In genomic region chr15:41932939-41933725, GRCh38 we compare ENCODE assay signal across 9 cellular contexts. TPM values are rescaled to one million over a fixed set of nuclear protein-coding genes. Genes with fewer than 3 reads are reported as not detected.
DNase-seq lines count a peak whose midpoint lies in the region; ATAC-seq and TF ChIP-seq lines count a peak whose summit lies in the region.
"Had no signal": no experiment of that assay in that cellular context is flagged by ENCODE, and none has a peak within 500 bp of the region (broad histone marks: within the 10 kb centered on the region; RNA-seq: fewer than 3 reads in every experiment).

No MANE protein-coding gene starts in this region.

- DNase-seq in activated CD4-positive, alpha-beta T cell treated with anti-CD3 and anti-CD28 coated beads, Interleukin-2, amount 10 ng/mL, durations not matched to agents 7 days and 5 days: no peak
- no peak for DNase-seq in activated CD4-positive, alpha-beta T cell treated with anti-CD3 and anti-CD28 coated beads for 4 hours
- no peak for DNase-seq in T-helper 17 cell
- no peak for DNase-seq in foreskin keratinocyte
- DNase-seq in stimulated activated effector memory CD8-positive, alpha-beta T cell treated with anti-CD3 and anti-CD28 coated beads, Interleukin-12 subunit alpha, Interleukin-12 subunit beta, amount 100 ng/mL, for 72 hours (ENCODE audit: low spot score in 2 of 2): no peak
- DNase-seq in spleen: no peak
- no peak for DNase-seq in OCI-M1 (lab: John Stamatoyannopoulos, UW)
- no peak for DNase-seq in SHP77 treated with DMSO at 0.1 percent for 48 hours (lab: John Stamatoyannopoulos, UW)
- DNase-seq: T-helper 9 cell had no signal

- TF ChIP-seq CTCF in foreskin keratinocyte (conservative IDR thresholded peaks at IDR 0.05): no peak
- no peak for TF ChIP-seq CTCF in spleen (IDR thresholded peaks at IDR 0.05 in 8 of 11, conservative IDR thresholded peaks at IDR 0.05 in 3 of 11)

- CTCF ChIA-PET in activated CD4-positive, alpha-beta T cell treated with anti-CD3 and anti-CD28 coated beads, Interleukin-2, amount 10 ng/mL, durations not matched to agents 7 days and 5 days (lab: Charles Lee): interaction anchor here (0.9 to 2.0 kb wide), 3 partner anchors 10 to 28 kb away, joined by 4 to 9 read pairs (median 4); no protein-coding TSS in a partner anchor

- H3K27me3 ChIP-seq in foreskin keratinocyte (no peaks in the 10 kb centered on the region), spleen (replicated peaks in 1 of 7) (no peaks in the 10 kb centered on the region)

- H3K27ac ChIP-seq in foreskin keratinocyte: peak overlapping the region; percentile 41
- H3K27ac ChIP-seq in spleen: peak overlapping the region in 4 of 8 donors; percentile 79 to 88 (median 85)

- ATAC-seq in T-helper 17 cell: no peak
- ATAC-seq in foreskin keratinocyte: no peak
- no peak for ATAC-seq in stimulated activated effector memory CD8-positive, alpha-beta T cell treated with anti-CD3 and anti-CD28 coated beads, Interleukin-12 subunit alpha, Interleukin-12 subunit beta, amount 100 ng/mL, for 72 hours

- peaks cover 0 to 9% (median 0%) of the 10 kb centered on the region in 6 donors for H3K36me3 ChIP-seq in spleen

- H3K27ac Mint-ChIP-seq in activated CD4-positive, alpha-beta T cell treated with anti-CD3 and anti-CD28 coated beads, Interleukin-2, amount 10 ng/mL, durations not matched to agents 7 days and 5 days: peak overlapping the region; percentile 99
- peak overlapping the region; percentile 100 for H3K27ac Mint-ChIP-seq in T-helper 17 cell
- H3K27ac Mint-ChIP-seq in stimulated activated effector memory CD8-positive, alpha-beta T cell treated with anti-CD3 and anti-CD28 coated beads, Interleukin-12 subunit alpha, Interleukin-12 subunit beta, amount 100 ng/mL, for 72 hours: peak overlapping the region; percentile 96

- H3K4me3 ChIP-seq in spleen: no peak overlapping the region

- no peak overlapping the region for H3K4me3 Mint-ChIP-seq in activated CD4-positive, alpha-beta T cell treated with anti-CD3 and anti-CD28 coated beads, Interleukin-2, amount 10 ng/mL, durations not matched to agents 7 days and 5 days
- H3K4me3 Mint-ChIP-seq in T-helper 17 cell: peak overlapping the region; percentile 36
- no peak overlapping the region for H3K4me3 Mint-ChIP-seq in stimulated activated effector memory CD8-positive, alpha-beta T cell treated with anti-CD3 and anti-CD28 coated beads, Interleukin-12 subunit alpha, Interleukin-12 subunit beta, amount 100 ng/mL, for 72 hours

- no peaks in the 10 kb centered on the region for H3K27me3 Mint-ChIP-seq in activated CD4-positive, alpha-beta T cell treated with anti-CD3 and anti-CD28 coated beads, Interleukin-2, amount 10 ng/mL, durations not matched to agents 7 days and 5 days
- no peaks in the 10 kb centered on the region for H3K27me3 Mint-ChIP-seq in T-helper 17 cell

- 90 to 93% (median 92%) methylated on average over 13 of the region's 13 CpGs for WGBS in spleen, 5 donors

- peaks cover 69% of the 10 kb centered on the region for H3K4me1 Mint-ChIP-seq in activated CD4-positive, alpha-beta T cell treated with anti-CD3 and anti-CD28 coated beads, Interleukin-2, amount 10 ng/mL, durations not matched to agents 7 days and 5 days
- peaks cover 48% of the 10 kb centered on the region for H3K4me1 Mint-ChIP-seq in T-helper 17 cell
- H3K4me1 Mint-ChIP-seq in stimulated activated effector memory CD8-positive, alpha-beta T cell treated with anti-CD3 and anti-CD28 coated beads, Interleukin-12 subunit alpha, Interleukin-12 subunit beta, amount 100 ng/mL, for 72 hours: peaks cover 53% of the 10 kb centered on the region

- POLR2A ChIA-PET in activated CD4-positive, alpha-beta T cell treated with anti-CD3 and anti-CD28 coated beads, Interleukin-2, amount 10 ng/mL, durations not matched to agents 7 days and 5 days (lab: Charles Lee): no interaction called here

- TF ChIP-seq POLR2A in spleen (IDR thresholded peaks at IDR 0.05): no peak

- intact Hi-C loops in spleen (cut with DNase I; ENCODE audit: low total_unique reads): no loop called here

- H3K4me1 ChIP-seq in foreskin keratinocyte: peaks cover 39% of the 10 kb centered on the region
- H3K4me1 ChIP-seq in spleen: peaks cover 46 to 98% (median 83%) of the 10 kb centered on the region in 6 donors

- H3K9me3 Mint-ChIP-seq in activated CD4-positive, alpha-beta T cell treated with anti-CD3 and anti-CD28 coated beads, Interleukin-2, amount 10 ng/mL, durations not matched to agents 7 days and 5 days: peaks cover 2% of the 10 kb centered on the region
- no peaks in the 10 kb centered on the region for H3K9me3 Mint-ChIP-seq in stimulated activated effector memory CD8-positive, alpha-beta T cell treated with anti-CD3 and anti-CD28 coated beads, Interleukin-12 subunit alpha, Interleukin-12 subunit beta, amount 100 ng/mL, for 72 hours

- peaks cover 4% of the 10 kb centered on the region for H3K36me3 Mint-ChIP-seq in activated CD4-positive, alpha-beta T cell treated with anti-CD3 and anti-CD28 coated beads, Interleukin-2, amount 10 ng/mL, durations not matched to agents 7 days and 5 days (ENCODE audit: low read depth)
- H3K36me3 Mint-ChIP-seq in T-helper 17 cell (ENCODE audit: low read depth): no peaks in the 10 kb centered on the region
- H3K36me3 Mint-ChIP-seq in stimulated activated effector memory CD8-positive, alpha-beta T cell treated with anti-CD3 and anti-CD28 coated beads, Interleukin-12 subunit alpha, Interleukin-12 subunit beta, amount 100 ng/mL, for 72 hours: peaks cover 50% of the 10 kb centered on the region

- H3K9me3 ChIP-seq in T-helper 17 cell (ENCODE audit: control insufficient read depth, low read length, poor library complexity, severe bottlenecking): no peaks in the 10 kb centered on the region
- H3K9me3 ChIP-seq in spleen: no peaks in the 10 kb centered on the region

RNA-seq across cellular contexts. Expression of gene EHD4, which starts 39.2 kb away (rescaled TPM):
- 10 to 100 TPM; 14.5 TPM for total RNA-seq in activated CD4-positive, alpha-beta T cell treated with anti-CD3 and anti-CD28 coated beads, Interleukin-2, amount 10 ng/mL, durations not matched to agents 7 days and 5 days
- total RNA-seq in T-helper 17 cell (10 to 100 TPM; 57.6 to 79.9 TPM), foreskin keratinocyte (52.5 and 52.9 TPM in 2 replicates), spleen (10 to 100 TPM; 20.4 to 33.2 (median 22.1) TPM)
- polyA plus RNA-seq in foreskin keratinocyte (29.1 and 31.7 TPM in 2 replicates), spleen (1 to 10 TPM; 5.5 to 9.7 (median 7.7) TPM)

RNA-seq across cellular contexts. Expression of gene SPTBN5, which starts 39.3 kb away (rescaled TPM):
- 1 to 10 TPM; 1.2 to 1.5 TPM for total RNA-seq in activated CD4-positive, alpha-beta T cell treated with anti-CD3 and anti-CD28 coated beads, Interleukin-2, amount 10 ng/mL, durations not matched to agents 7 days and 5 days
- total RNA-seq in T-helper 17 cell (1 to 10 TPM; 1.9 to 2.2 TPM), foreskin keratinocyte (0.63 and 1.4 TPM in 2 replicates), spleen (1 to 10 TPM in 2 of 7 donors, under 1 TPM in 5; 0.19 to 1.2 (median 0.67) TPM)
- polyA plus RNA-seq in foreskin keratinocyte (0.35 and 1.1 TPM in 2 replicates), spleen (1 to 10 TPM in 2 of 3 donors, under 1 TPM in 1; 0.41 to 2.0 (median 1.6) TPM)
